Comparison of ENCODE assay signal across 1 cellular context in genomic region chr4:130478406-130478805, GRCh38.
TF ChIP-seq lines count a peak whose summit lies in the region.

No MANE protein-coding gene starts in this region.

TF ChIP-seq in GM23338, 12 proteins besides CTCF, POLR2A, EP300 and RAD21 (continued from another document):
- TF ChIP-seq ZNF462 (CRISPR knock-in tag; IDR thresholded peaks at IDR 0.05) = no peak
- no peak for TF ChIP-seq REST (IDR thresholded peaks at IDR 0.05; ENCODE audit: unreplicated experiment)
- TF ChIP-seq CREB1 (CRISPR knock-in tag; IDR thresholded peaks at IDR 0.05; ENCODE audit: low read depth) = no peak
- TF ChIP-seq ZNF114 (CRISPR knock-in tag; IDR thresholded peaks at IDR 0.05) = no peak
